Comparison of ENCODE assay signal across 16 cellular contexts in the genomic region with DNA sequence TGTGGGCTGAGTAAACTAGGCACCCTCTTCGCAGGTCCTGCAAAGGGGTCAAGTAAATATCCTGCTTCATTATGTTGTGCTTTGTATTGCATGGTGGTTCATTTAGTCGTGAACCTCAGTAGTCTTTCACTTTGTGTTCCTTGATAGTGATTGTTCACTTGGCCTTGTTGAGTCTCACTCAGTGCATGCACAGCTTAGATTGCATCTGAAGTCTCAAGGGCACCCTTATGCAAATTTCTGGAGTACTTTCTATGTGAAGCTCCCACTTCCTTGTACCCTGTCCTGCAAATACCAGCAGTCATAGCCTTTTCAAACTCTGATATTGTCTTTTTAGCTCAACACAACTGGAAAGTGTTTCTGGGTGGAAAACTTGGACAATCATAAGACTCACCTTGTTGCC.
A peak's percentile ranks its signal among the peaks of the same experiment; 100 is the strongest.
DNase-seq lines count a peak whose midpoint lies in the region; ATAC-seq and TF ChIP-seq lines count a peak whose summit lies in the region.
"Had no signal": no experiment of that assay in that cellular context is flagged by ENCODE, and none has a peak within 500 bp of the region (broad histone marks: within the 10 kb centered on the region; RNA-seq: fewer than 3 reads in every experiment).

No MANE protein-coding gene starts in this region.

- H3K27ac Mint-ChIP-seq in nephron progenitor cell (peak overlapping the region; percentile 22), mesothelial cell of epicardium (no peak overlapping the region)
- H3K27ac Mint-ChIP-seq: IgD-negative memory B cell; T-helper 2 cell treated with Interferon-gamma antibody and Interleukin-4, amounts not matched to agents 5 μg/mL and 100 μg/mL, for 36 hours had no signal

- TF ChIP-seq CTCF in nephron progenitor cell (IDR thresholded peaks at IDR 0.05) (no peak), mesothelial cell of epicardium (IDR thresholded peaks at IDR 0.05; ENCODE audit: unreplicated experiment) (no peak)

- H3K9me3 Mint-ChIP-seq in nephron progenitor cell = peaks cover 3% of the 10 kb centered on the region
- peaks cover 4% of the 10 kb centered on the region for H3K9me3 Mint-ChIP-seq in mesothelial cell of epicardium
- H3K9me3 Mint-ChIP-seq: T-helper 2 cell treated with Interferon-gamma antibody and Interleukin-4, amounts not matched to agents 5 μg/mL and 100 μg/mL, for 36 hours had no signal

- H3K4me1 Mint-ChIP-seq in nephron progenitor cell = no peaks in the 10 kb centered on the region
- no peaks in the 10 kb centered on the region for H3K4me1 Mint-ChIP-seq in mesothelial cell of epicardium
- H3K4me1 Mint-ChIP-seq: IgD-negative memory B cell had no signal

- ATAC-seq in GM18870 (IDR thresholded peaks at IDR 0.05; ENCODE audit: unreplicated experiment) (peak; percentile 89), HG02642 (IDR thresholded peaks at IDR 0.05; ENCODE audit: poor library complexity, unreplicated experiment) (peak; percentile 90), HG03439 (IDR thresholded peaks at IDR 0.05; ENCODE audit: unreplicated experiment) (peak; percentile 77), HG02970 (IDR thresholded peaks at IDR 0.05; ENCODE audit: low FRiP score, unreplicated experiment) (no peak), GM21619 (IDR thresholded peaks at IDR 0.05; ENCODE audit: unreplicated experiment) (no peak)
- ATAC-seq: heart right ventricle had no signal

- H3K27me3 Mint-ChIP-seq in nephron progenitor cell (ENCODE audit: low read depth, poor library complexity) (no peaks in the 10 kb centered on the region), mesothelial cell of epicardium (ENCODE audit: low read depth) (no peaks in the 10 kb centered on the region)
- H3K27me3 Mint-ChIP-seq: IgD-negative memory B cell had no signal

- no peaks in the 10 kb centered on the region for H3K36me3 Mint-ChIP-seq in nephron progenitor cell (ENCODE audit: low read depth)
- peaks cover 9% of the 10 kb centered on the region for H3K36me3 Mint-ChIP-seq in mesothelial cell of epicardium
- H3K36me3 Mint-ChIP-seq: IgD-negative memory B cell had no signal

- DNase-seq in nephron progenitor cell (no peak), mesothelial cell of epicardium (ENCODE audit: low spot score in 2 of 2, unreplicated experiment in 2 of 2) (no peak)
- DNase-seq: activated CD4-positive, alpha-beta T cell treated with anti-CD3 and anti-CD28 coated beads for 1 hour; EL; erythroblast; heart right ventricle; kidney glomerular epithelial cell; NCI-H1105; stomach had no signal

- H3K4me3 Mint-ChIP-seq in nephron progenitor cell = no peak overlapping the region
- H3K4me3 Mint-ChIP-seq in mesothelial cell of epicardium = no peak overlapping the region
- H3K4me3 Mint-ChIP-seq: IgD-negative memory B cell; T-helper 2 cell treated with Interferon-gamma antibody and Interleukin-4, amounts not matched to agents 5 μg/mL and 100 μg/mL, for 36 hours had no signal

Comparison
In these comparisons a context has a peak if more than half of its experiments do, and no peak if none do; other contexts are left out.
1. ATAC-seq: peak in GM18870 (single experiment), HG02642 (single experiment) and HG03439 (single experiment); none in HG02970 (single experiment) and GM21619 (single experiment).